22 cellular contexts compared by ENCODE assay signal in the genomic region with DNA sequence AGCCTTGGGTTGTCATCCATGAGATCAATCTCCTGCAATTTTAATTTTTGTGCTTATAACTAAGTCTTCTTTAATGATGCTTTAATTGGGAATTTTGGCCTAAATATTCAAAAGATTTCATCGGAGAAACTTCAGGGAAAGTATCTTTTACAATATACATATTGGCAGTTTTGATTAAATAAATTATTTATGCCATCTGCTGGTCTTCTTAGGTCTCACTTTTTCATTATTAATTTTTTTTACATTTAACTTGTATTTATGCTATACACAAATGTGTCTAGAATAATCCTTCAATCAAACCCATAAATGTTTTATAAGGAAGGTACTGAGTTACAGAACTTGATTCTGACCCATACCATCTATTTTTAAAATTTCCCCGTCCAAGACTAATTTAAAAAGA.
A peak's percentile ranks its signal among the peaks of the same experiment; 100 is the strongest.
DNase-seq lines count a peak whose midpoint lies in the region; ATAC-seq, FAIRE-seq and TF ChIP-seq lines count a peak whose summit lies in the region.
"Had no signal": no experiment of that assay in that cellular context is flagged by ENCODE, and none has a peak within 500 bp of the region (broad histone marks: within the 10 kb centered on the region; RNA-seq: fewer than 3 reads in every experiment).

No MANE protein-coding gene starts in this region.

- peak; percentile 36; the same call in 2 of the 3 replicates for TF ChIP-seq CTCF in A549 (IDR thresholded peaks at IDR 0.05)
- TF ChIP-seq CTCF in RWPE2 (IDR thresholded peaks at IDR 0.05; ENCODE audit: poor library complexity, severe bottlenecking), result peak; percentile 30
- peak; percentile 14 for TF ChIP-seq CTCF in hepatocyte (IDR thresholded peaks at IDR 0.05; ENCODE audit: poor library complexity)
- TF ChIP-seq CTCF in nephron progenitor cell (IDR thresholded peaks at IDR 0.05), result no peak
- TF ChIP-seq CTCF in CD14-positive monocyte (IDR thresholded peaks at IDR 0.05), result no peak

- H3K4me1 ChIP-seq in A549 (peaks cover 39% of the 10 kb centered on the region), GM23248 (ENCODE audit: insufficient read depth) (peaks cover 9% of the 10 kb centered on the region; the same call in 1 of the 2 replicates), RWPE2 (ENCODE audit: insufficient read depth, poor library complexity, severe bottlenecking) (no peaks in the 10 kb centered on the region), hepatocyte (ENCODE audit: insufficient read depth) (no peaks in the 10 kb centered on the region)
- H3K4me1 ChIP-seq: prostate gland had no signal

- no peaks in the 10 kb centered on the region for H3K9me3 Mint-ChIP-seq in nephron progenitor cell
- peaks cover 0 to 3% (median 0%) of the 10 kb centered on the region in 7 donors for H3K9me3 Mint-ChIP-seq in CD14-positive monocyte
- H3K9me3 Mint-ChIP-seq: activated naive CD4-positive, alpha-beta T cell treated with anti-CD3 and anti-CD28 coated beads, Interleukin-2, amount 10 ng/mL, durations not matched to agents 7 days and 5 days; CD8-positive, alpha-beta T cell; dendritic cell treated with granulocyte-macrophage colony-stimulating factor and Interleukin-4, amounts not matched to agents 40 ng/mL and 50 ng/mL, for 4 days had no signal

- no peak overlapping the region for H3K27ac Mint-ChIP-seq in nephron progenitor cell
- H3K27ac Mint-ChIP-seq in CD14-positive monocyte, result no peak overlapping the region
- H3K27ac Mint-ChIP-seq: activated naive CD4-positive, alpha-beta T cell treated with anti-CD3 and anti-CD28 coated beads, Interleukin-2, amount 10 ng/mL, durations not matched to agents 7 days and 5 days; CD8-positive, alpha-beta T cell; dendritic cell treated with granulocyte-macrophage colony-stimulating factor and Interleukin-4, amounts not matched to agents 40 ng/mL and 50 ng/mL, for 4 days had no signal

- WGBS in A549 (ENCODE audit: missing lambda C conversion rate), result 67% methylated on average over 2 of the region's 2 CpGs
- 30 to 31% methylated on average over 2 of the region's 2 CpGs for WGBS in GM23248 (ENCODE audit: low coverage in 1 of 2, low lambda C conversion rate in 2 of 2, missing lambda C conversion rate in 2 of 2), 2 experiments
- 91% methylated on average over 2 of the region's 2 CpGs for WGBS in hepatocyte (ENCODE audit: low lambda C conversion rate, missing lambda C conversion rate)

- FAIRE-seq in A549 (lab: Jason Lieb, UNC), result no peak
- FAIRE-seq: RCC 7860 had no signal

- H3K27me3 Mint-ChIP-seq in nephron progenitor cell (ENCODE audit: low read depth, poor library complexity) (no peaks in the 10 kb centered on the region), CD14-positive monocyte (ENCODE audit: low read depth in 3 of 3) (peaks cover 0 to 3% (median 0%) of the 10 kb centered on the region in 3 donors)
- H3K27me3 Mint-ChIP-seq: activated naive CD4-positive, alpha-beta T cell treated with anti-CD3 and anti-CD28 coated beads, Interleukin-2, amount 10 ng/mL, durations not matched to agents 7 days and 5 days; dendritic cell treated with granulocyte-macrophage colony-stimulating factor and Interleukin-4, amounts not matched to agents 40 ng/mL and 50 ng/mL, for 4 days had no signal

- POLR2A ChIA-PET in A549 (lab: Yijun Ruan, JAX), result interaction anchor here (1.4 kb wide), 1 partner anchor 95 kb away, joined by 4 read pairs; the partner anchor contains the start of gene XPO1

- DNase-seq in A549 (ENCODE audit: low read depth in 1 of 2, low spot score in 1 of 2) (no peak), GM23248 (peak; percentile 20), RWPE2 (ENCODE audit: low spot score) (no peak), hepatocyte (ENCODE audit: low spot score) (no peak), nephron progenitor cell (no peak), CD14-positive monocyte (ENCODE audit: low spot score) (no peak)
- DNase-seq: activated CD4-positive, alpha-beta T cell treated with anti-CD3 and anti-CD28 coated beads for 4 hours; activated naive CD4-positive, alpha-beta T cell treated with anti-CD3 and anti-CD28 coated beads, Interleukin-2, amount 10 ng/mL, durations not matched to agents 7 days and 5 days; amygdala; CD8-positive, alpha-beta T cell; DMS153; head of caudate nucleus; NCI-H1694; NCI-H2171; NCI-H510A treated with DMSO at 0.1 percent for 48 hours; T-helper 2 cell had no signal

- ATAC-seq in A549, result no peak
- no peak for ATAC-seq in RWPE2 (ENCODE audit: low read depth)
- no peak for ATAC-seq in GM21515 (IDR thresholded peaks at IDR 0.05; ENCODE audit: unreplicated experiment)
- ATAC-seq: CD8-positive, alpha-beta T cell had no signal

- CTCF ChIA-PET in A549 (lab: Yijun Ruan, JAX), result interaction anchor here (0.8 to 2.1 kb wide), 8 partner anchors 9 to 265 kb away, joined by 3 to 6 read pairs (median 4); partner anchors contain the start of gene XPO1

- H3K4me2 ChIP-seq in A549, result no peak overlapping the region
- H3K4me2 ChIP-seq in GM23248 (ENCODE audit: unreplicated experiment), result no peak overlapping the region
- no peak overlapping the region for H3K4me2 ChIP-seq in hepatocyte
- H3K4me2 ChIP-seq: KMS-11 had no signal

- H3K4me3 Mint-ChIP-seq in nephron progenitor cell (no peak overlapping the region), CD14-positive monocyte (no peak overlapping the region)
- H3K4me3 Mint-ChIP-seq: activated naive CD4-positive, alpha-beta T cell treated with anti-CD3 and anti-CD28 coated beads, Interleukin-2, amount 10 ng/mL, durations not matched to agents 7 days and 5 days; CD8-positive, alpha-beta T cell; dendritic cell treated with granulocyte-macrophage colony-stimulating factor and Interleukin-4, amounts not matched to agents 40 ng/mL and 50 ng/mL, for 4 days had no signal

- in situ Hi-C loops in GM23248 (cut with MboI), result no loop called here

- H3K36me3 Mint-ChIP-seq in nephron progenitor cell (ENCODE audit: low read depth) (no peaks in the 10 kb centered on the region), CD14-positive monocyte (no peaks in the 10 kb centered on the region)
- H3K36me3 Mint-ChIP-seq: activated naive CD4-positive, alpha-beta T cell treated with anti-CD3 and anti-CD28 coated beads, Interleukin-2, amount 10 ng/mL, durations not matched to agents 7 days and 5 days; CD8-positive, alpha-beta T cell had no signal

- no peak for TF ChIP-seq EP300 in A549 (IDR thresholded peaks at IDR 0.05)

- intact Hi-C loops in CD14-positive monocyte (cut with micrococcal nuclease), result no loop called here

- H3K9me3 ChIP-seq in A549, result no peaks in the 10 kb centered on the region
- no peaks in the 10 kb centered on the region for H3K9me3 ChIP-seq in GM23248 (ENCODE audit: low read depth)
- no peaks in the 10 kb centered on the region for H3K9me3 ChIP-seq in RWPE2 (ENCODE audit: severe bottlenecking)
- H3K9me3 ChIP-seq in hepatocyte (ENCODE audit: low read depth), result no peaks in the 10 kb centered on the region
- H3K9me3 ChIP-seq: prostate gland had no signal

- H3K79me2 ChIP-seq in GM23248 (ENCODE audit: insufficient read depth) (no peaks in the 10 kb centered on the region), hepatocyte (no peaks in the 10 kb centered on the region)

- H3K4me1 Mint-ChIP-seq in nephron progenitor cell (peaks cover 22% of the 10 kb centered on the region), CD14-positive monocyte (no peaks in the 10 kb centered on the region)
- H3K4me1 Mint-ChIP-seq: activated naive CD4-positive, alpha-beta T cell treated with anti-CD3 and anti-CD28 coated beads, Interleukin-2, amount 10 ng/mL, durations not matched to agents 7 days and 5 days had no signal

- TF ChIP-seq POLR2A in A549 (IDR thresholded peaks at IDR 0.05; ENCODE audit: low read length), result no peak

- H3K9ac ChIP-seq in GM23248, result no peak overlapping the region
- H3K9ac ChIP-seq: KMS-11 had no signal

- H3K36me3 ChIP-seq in GM23248 (ENCODE audit: low read depth), result no peaks in the 10 kb centered on the region
- no peaks in the 10 kb centered on the region for H3K36me3 ChIP-seq in RWPE2 (ENCODE audit: low read depth)
- H3K36me3 ChIP-seq in hepatocyte (replicated peaks; ENCODE audit: insufficient read depth, low read depth), result no peaks in the 10 kb centered on the region
- H3K36me3 ChIP-seq: cardiac muscle cell, prostate gland had no signal

- H4K20me1 ChIP-seq in GM23248 (ENCODE audit: insufficient read depth), result no peaks in the 10 kb centered on the region
- H4K20me1 ChIP-seq in hepatocyte (ENCODE audit: insufficient read depth, poor library complexity, severe bottlenecking), result no peaks in the 10 kb centered on the region

- H3K27me3 ChIP-seq in GM23248 (replicated peaks; ENCODE audit: insufficient read depth) (no peaks in the 10 kb centered on the region), RWPE2 (ENCODE audit: insufficient read depth, poor library complexity, severe bottlenecking) (no peaks in the 10 kb centered on the region), hepatocyte (no peaks in the 10 kb centered on the region)
- H3K27me3 ChIP-seq: cardiac muscle cell had no signal

- no peaks in the 10 kb centered on the region for H3K9me2 ChIP-seq in GM23248 (ENCODE audit: insufficient read depth)
- H3K9me2 ChIP-seq in hepatocyte (replicated peaks; ENCODE audit: insufficient read depth), result no peaks in the 10 kb centered on the region

- peak; percentile 31 to 52; a peak in 3 of 5 replicates for TF ChIP-seq RAD21 in A549 (conservative IDR thresholded peaks at IDR 0.05 in 1 of 2, IDR thresholded peaks at IDR 0.05 in 1 of 2)

- no peak overlapping the region for H3K4me3 ChIP-seq in A549
- no peak overlapping the region for H3K4me3 ChIP-seq in GM23248
- no peak overlapping the region for H3K4me3 ChIP-seq in RWPE2 (ENCODE audit: severe bottlenecking)
- no peak overlapping the region for H3K4me3 ChIP-seq in hepatocyte
- H3K4me3 ChIP-seq: cardiac muscle cell, prostate gland had no signal

- H3F3A ChIP-seq in GM23248 (ENCODE audit: insufficient read depth), result peaks cover 4% of the 10 kb centered on the region

- H2AFZ ChIP-seq in GM23248 (no peak overlapping the region), hepatocyte (no peak overlapping the region)

- H3K27ac ChIP-seq in A549, result no peak overlapping the region
- H3K27ac ChIP-seq in GM23248, result no peak overlapping the region
- H3K27ac ChIP-seq in RWPE2 (ENCODE audit: poor library complexity, severe bottlenecking), result no peak overlapping the region
- H3K27ac ChIP-seq in hepatocyte, result no peak overlapping the region
- H3K27ac ChIP-seq: cardiac muscle cell, KMS-11, prostate gland had no signal

TF ChIP-seq in A549, 52 proteins besides CTCF, POLR2A, EP300 and RAD21:
- TF ChIP-seq NPAS2 (CRISPR knock-in tag; IDR thresholded peaks at IDR 0.05; ENCODE audit: borderline replicate concordance) (no peak), SMC3 (IDR thresholded peaks at IDR 0.05) (peak; percentile 61)

Comparison
In these comparisons a context has a peak if more than half of its experiments do, and no peak if none do; other contexts are left out.
1. CTCF ChIP-seq: peak in A549 (single experiment), RWPE2 (single experiment) and hepatocyte (single experiment); none in nephron progenitor cell (single experiment) and CD14-positive monocyte (single experiment).